Comparison of ENCODE assay signal across 8 cellular contexts in the genomic region with DNA sequence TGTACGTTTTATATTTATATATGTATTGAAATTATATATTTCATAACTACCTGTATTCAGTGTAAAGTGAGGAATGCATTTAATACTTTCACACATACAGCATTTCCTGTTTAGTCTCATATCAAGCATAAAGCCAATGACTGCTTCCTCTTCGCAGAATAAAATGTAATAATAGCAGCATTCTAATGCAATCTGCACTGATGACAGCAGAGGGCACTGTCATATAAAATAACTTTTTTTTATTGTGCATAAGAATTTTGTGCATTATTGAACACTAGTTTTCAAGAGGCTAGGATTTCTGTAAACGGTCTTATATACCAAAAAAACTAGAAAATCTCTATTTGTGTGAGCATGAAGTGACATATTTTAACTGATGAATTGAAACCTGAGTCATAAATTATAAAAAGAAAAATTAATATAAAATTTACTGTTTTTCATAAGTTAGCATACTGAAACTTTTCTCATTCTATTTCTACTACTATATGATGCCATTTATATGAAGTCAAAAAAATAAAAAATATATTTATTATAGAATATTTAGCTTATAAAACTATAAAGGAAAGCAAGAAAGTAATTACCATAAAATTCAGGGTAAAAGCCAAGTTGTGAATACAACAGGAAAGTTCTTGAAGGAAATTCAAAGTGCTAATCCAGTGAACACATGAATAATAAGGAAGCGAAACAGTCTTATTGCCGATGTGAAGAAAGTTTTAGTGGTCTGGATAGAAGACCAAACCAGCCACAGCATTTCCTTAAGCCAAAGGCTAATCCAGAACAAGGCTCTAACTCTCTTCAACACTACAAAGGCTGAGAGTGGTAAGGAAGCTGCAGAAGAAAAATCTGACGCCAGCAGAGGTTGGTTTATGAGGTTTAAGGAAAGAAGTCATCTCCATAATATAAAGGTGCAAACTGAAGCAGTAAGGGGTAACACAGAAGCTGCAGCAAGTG. TPM values are rescaled to one million over a fixed set of nuclear protein-coding genes. Genes with fewer than 3 reads are reported as not detected.
DNase-seq lines count a peak whose midpoint lies in the region; ATAC-seq, FAIRE-seq and TF ChIP-seq lines count a peak whose summit lies in the region.

No MANE protein-coding gene starts in this region.

- peak; percentile 35 for FAIRE-seq in D721Med (lab: Jason Lieb, UNC)

- no peaks in the 10 kb centered on the region for H4K20me1 ChIP-seq in hepatocyte (ENCODE audit: insufficient read depth, poor library complexity, severe bottlenecking)

- no peak overlapping the region for H3K14ac ChIP-seq in neuronal stem cell (ENCODE audit: low read length)

- TF ChIP-seq CTCF in D721Med (IDR thresholded peaks at IDR 0.05; ENCODE audit: insufficient read depth, missing control alignments) = peak; percentile 94
- peak; percentile 23 to 90 (median 78) for TF ChIP-seq CTCF in Peyer's patch (IDR thresholded peaks at IDR 0.05)
- TF ChIP-seq CTCF in ascending aorta (IDR thresholded peaks at IDR 0.05) = peak; percentile 44 to 73 (median 52)
- TF ChIP-seq CTCF in hepatocyte (IDR thresholded peaks at IDR 0.05; ENCODE audit: poor library complexity) = peak; percentile 73

- TF ChIP-seq POLR2A in Peyer's patch (IDR thresholded peaks at IDR 0.05) = no peak

- no peak overlapping the region for H2BK120ac ChIP-seq in neuronal stem cell (ENCODE audit: low read depth, low read length)

- no peaks in the 10 kb centered on the region for H3K79me1 ChIP-seq in neuronal stem cell (ENCODE audit: low read depth, low read length)

- H3K4me1 ChIP-seq in Peyer's patch (peaks cover 0 to 7% (median 0%) of the 10 kb centered on the region in 4 donors), ascending aorta (peaks cover 0 to 13% of the 10 kb centered on the region in 2 donors), hepatocyte (ENCODE audit: insufficient read depth) (peaks cover 3% of the 10 kb centered on the region), neuronal stem cell (ENCODE audit: control insufficient read depth in 2 of 2, insufficient read depth in 1 of 2, low read depth in 1 of 2, low read length in 2 of 2) (no peaks in the 10 kb centered on the region)

- H3K4me2 ChIP-seq in hepatocyte = no peak overlapping the region
- no peak overlapping the region for H3K4me2 ChIP-seq in neuronal stem cell (ENCODE audit: insufficient read depth, low read length, poor library complexity, severe bottlenecking)

- peak; percentile 58 for ATAC-seq in GM19328 (IDR thresholded peaks at IDR 0.05; ENCODE audit: unreplicated experiment)
- ATAC-seq in HG03460 (IDR thresholded peaks at IDR 0.05; ENCODE audit: unreplicated experiment) = peak; percentile 68

- no peak overlapping the region for H4K8ac ChIP-seq in neuronal stem cell (ENCODE audit: low read depth, low read length)

- no peak overlapping the region for H4K91ac ChIP-seq in neuronal stem cell (ENCODE audit: low read depth, low read length, poor library complexity)

- H3K23ac ChIP-seq in neuronal stem cell (ENCODE audit: low read depth, low read length, poor library complexity) = no peak overlapping the region

- H2BK15ac ChIP-seq in neuronal stem cell (ENCODE audit: low read length) = no peak overlapping the region

- no peak overlapping the region for H3K4me3 ChIP-seq in Peyer's patch
- no peak overlapping the region for H3K4me3 ChIP-seq in ascending aorta
- H3K4me3 ChIP-seq in hepatocyte = no peak overlapping the region
- H3K4me3 ChIP-seq in neuronal stem cell (ENCODE audit: low read length in 2 of 2) = no peak overlapping the region

- H2BK5ac ChIP-seq in neuronal stem cell (ENCODE audit: low read length) = no peak overlapping the region

- H3K4ac ChIP-seq in neuronal stem cell (ENCODE audit: low read length) = no peak overlapping the region

- DNase-seq in D721Med (ENCODE audit: insufficient read length, low spot score) (no peak), Peyer's patch (peak in 2 of 3 donors; percentile 45 to 76), ascending aorta (ENCODE audit: low spot score in 2 of 2) (no peak), hepatocyte (ENCODE audit: low spot score) (peak; percentile 46), neuronal stem cell (ENCODE audit: low spot score) (no peak)
- peak; percentile 33 for DNase-seq in stimulated activated CD4-positive, alpha-beta T cell treated with anti-CD3 and anti-CD28 coated beads, Interleukin-4, amount 100 ng/mL, for 1 hour

- H3K27ac ChIP-seq in Peyer's patch (no peak overlapping the region), ascending aorta (no peak overlapping the region), hepatocyte (no peak overlapping the region), neuronal stem cell (replicated peaks; ENCODE audit: low read length) (no peak overlapping the region)

- intact Hi-C loops in ascending aorta (cut with DNase I) = loop anchor here (2.0 to 10.0 kb wide), 3 partner anchors 122 to 236 kb away; no protein-coding TSS in a partner anchor

- H3K9me2 ChIP-seq in hepatocyte (replicated peaks; ENCODE audit: insufficient read depth) = no peaks in the 10 kb centered on the region

- H3K79me2 ChIP-seq in hepatocyte = peaks cover 35% of the 10 kb centered on the region

- H2BK12ac ChIP-seq in neuronal stem cell (ENCODE audit: low read length) = no peak overlapping the region

- no peaks in the 10 kb centered on the region for H3K27me3 ChIP-seq in Peyer's patch
- no peaks in the 10 kb centered on the region for H3K27me3 ChIP-seq in ascending aorta
- no peaks in the 10 kb centered on the region for H3K27me3 ChIP-seq in hepatocyte
- H3K27me3 ChIP-seq in neuronal stem cell (ENCODE audit: control insufficient read depth in 3 of 3, insufficient read depth in 3 of 3, low read depth in 1 of 3, low read length in 3 of 3) = no peaks in the 10 kb centered on the region

- H3K36me3 ChIP-seq in Peyer's patch = no peaks in the 10 kb centered on the region
- H3K36me3 ChIP-seq in ascending aorta = peaks cover 0 to 3% of the 10 kb centered on the region in 2 donors
- H3K36me3 ChIP-seq in hepatocyte (replicated peaks; ENCODE audit: insufficient read depth, low read depth) = no peaks in the 10 kb centered on the region
- peaks cover 0 to 71% of the 10 kb centered on the region in 2 donors for H3K36me3 ChIP-seq in neuronal stem cell (replicated peaks in 1 of 2; ENCODE audit: control insufficient read depth in 2 of 2, insufficient read depth in 2 of 2, low read length in 2 of 2)

- no peak overlapping the region for H2AK5ac ChIP-seq in neuronal stem cell (ENCODE audit: low read depth, low read length)

- WGBS in hepatocyte (ENCODE audit: low lambda C conversion rate, missing lambda C conversion rate) = 76% methylated on average over 6 of the region's 6 CpGs
- WGBS in neuronal stem cell (ENCODE audit: extremely low coverage in 2 of 2, insufficient read length in 2 of 2, insufficient replicate concordance in 1 of 2), 2 donors = no CpG with 5 or more reads among the region's 6 CpGs

- no peak overlapping the region for H3K18ac ChIP-seq in neuronal stem cell (ENCODE audit: low read length)

- H2AFZ ChIP-seq in hepatocyte (no peak overlapping the region), neuronal stem cell (ENCODE audit: low read length) (no peak overlapping the region)

- no peak overlapping the region for H3K9ac ChIP-seq in neuronal stem cell (ENCODE audit: low read depth, low read length, poor library complexity)

- H3K9me3 ChIP-seq in Peyer's patch (no peaks in the 10 kb centered on the region), ascending aorta (peaks cover 0 to 4% of the 10 kb centered on the region in 2 donors), hepatocyte (ENCODE audit: low read depth) (no peaks in the 10 kb centered on the region), neuronal stem cell (replicated peaks in 1 of 2; ENCODE audit: control insufficient read depth in 2 of 2, insufficient read depth in 1 of 2, low read depth in 1 of 2, low read length in 2 of 2) (peaks cover 0 to 28% of the 10 kb centered on the region in 2 donors)

RNA-seq across cellular contexts. Expression of gene RNF146, which starts 36.3 kb away (rescaled TPM):
- total RNA-seq in Peyer's patch (10 to 100 TPM; 21.5 to 87.5 (median 37.7) TPM), ascending aorta (21.0 TPM), hepatocyte (48.2 and 48.9 TPM in 2 replicates)
- 28.8 and 33.3 TPM in 2 replicates for polyA plus RNA-seq in hepatocyte
- polyA plus RNA-seq in neuronal stem cell (2013, experiment 1 of 2) = 31.7 TPM
- polyA plus RNA-seq in neuronal stem cell (2013, experiment 2 of 2) = 32.4 TPM

RNA-seq across cellular contexts. Expression of gene ECHDC1, which starts 40.4 kb away (rescaled TPM):
- total RNA-seq in Peyer's patch (10 to 100 TPM; 48.9 to 71.8 (median 60.0) TPM), ascending aorta (3.3 TPM), hepatocyte (90.5 and 96.1 TPM in 2 replicates)
- polyA plus RNA-seq in hepatocyte = 60.7 and 61.4 TPM in 2 replicates
- 50.8 TPM for polyA plus RNA-seq in neuronal stem cell (2013, experiment 1 of 2)
- 49.0 TPM for polyA plus RNA-seq in neuronal stem cell (2013, experiment 2 of 2)

Comparison
In these comparisons a context has a peak if more than half of its experiments do, and no peak if none do; other contexts are left out.
1. DNase-seq: peak in Peyer's patch (2 of 3), hepatocyte (single experiment) and stimulated activated CD4-positive, alpha-beta T cell treated with anti-CD3 and anti-CD28 coated beads, Interleukin-4, amount 100 ng/mL, for 1 hour (single experiment); none in D721Med (single experiment), ascending aorta (0 of 2) and neuronal stem cell (single experiment).
2. RNA of gene ECHDC1, which starts 40.4 kb away (total RNA-seq): 90.5 to 96.1 TPM in hepatocyte and 48.9 to 71.8 TPM in Peyer's patch; 3.3 TPM in ascending aorta (single experiment); every median in the first group is over 10 times any median in the second.
3. Peak in every context shown above with its lines, with median percentiles within 50 percentile points of each other: CTCF ChIP-seq.